ENCODE assay signal across 25 cellular contexts in genomic region chr3:95134693-95135375, GRCh38.
A peak's percentile ranks its signal among the peaks of the same experiment; 100 is the strongest.
DNase-seq lines count a peak whose midpoint lies in the region; ATAC-seq and TF ChIP-seq lines count a peak whose summit lies in the region.
"Had no signal": no experiment of that assay in that cellular context is flagged by ENCODE, and none has a peak within 500 bp of the region (broad histone marks: within the 10 kb centered on the region; RNA-seq: fewer than 3 reads in every experiment).

No MANE protein-coding gene starts in this region.

- no peak overlapping the region for H3K4me2 ChIP-seq in PC-9

- no peaks in the 10 kb centered on the region for H3K27me3 ChIP-seq in PC-9 (ENCODE audit: insufficient read depth, low read depth)
- H3K27me3 ChIP-seq: esophagus muscularis mucosa, pancreas, uterus had no signal

- H3K9me3 ChIP-seq in PC-9 (ENCODE audit: insufficient read depth, low read depth), result no peaks in the 10 kb centered on the region
- H3K9me3 ChIP-seq: esophagus muscularis mucosa, pancreas, uterus had no signal

- no peaks in the 10 kb centered on the region for H3K4me1 ChIP-seq in PC-9 (replicated peaks; ENCODE audit: insufficient read depth)
- H3K4me1 ChIP-seq: pancreas, uterus had no signal

- POLR2A ChIA-PET in PC-9 (lab: Charles Lee; ENCODE audit: unreplicated experiment), result no interaction called here

- H3K4me1 Mint-ChIP-seq in activated T-cell treated with anti-CD3 and anti-CD28 coated beads, Interleukin-2, amount 50 U/mL, for 24 hours (ENCODE audit: low read depth), result no peaks in the 10 kb centered on the region
- H3K4me1 Mint-ChIP-seq: activated CD4-positive, alpha-beta T cell treated with anti-CD3 and anti-CD28 coated beads for 36 hours; activated naive CD8-positive, alpha-beta T cell treated with anti-CD3 and anti-CD28 coated beads, Interleukin-2, amount 50 U/mL, for 24 hours; activated T-helper 17 cell treated with anti-CD3 and anti-CD28 coated beads, Interleukin-2, amount 50 U/mL, for 72 hours; CD4-positive, CD25-positive, alpha-beta regulatory T cell; central memory CD8-positive, alpha-beta T cell; immature natural killer cell; naive B cell had no signal

- CTCF ChIA-PET in PC-9 (lab: Charles Lee), result no interaction called here

- no peaks in the 10 kb centered on the region for H3K9me2 ChIP-seq in PC-9 (ENCODE audit: insufficient read depth)

- no peaks in the 10 kb centered on the region for H3K36me3 ChIP-seq in PC-9 (ENCODE audit: low read depth)
- H3K36me3 ChIP-seq: esophagus muscularis mucosa, pancreas, uterus had no signal

- in situ Hi-C loops in astrocyte of the spinal cord (cut with HindIII; ENCODE audit: low sequenced_read_pairs), result no loop called here

- no TSS peak for BruUV-seq in PC-9 (replicated peaks; lab: Mats Ljungman, UMichigan)

- H3K9me3 Mint-ChIP-seq in activated T-cell treated with anti-CD3 and anti-CD28 coated beads, Interleukin-2, amount 50 U/mL, for 24 hours, result peaks cover 4% of the 10 kb centered on the region

- no peaks in the 10 kb centered on the region for H3K36me3 Mint-ChIP-seq in activated T-cell treated with anti-CD3 and anti-CD28 coated beads, Interleukin-2, amount 50 U/mL, for 24 hours (ENCODE audit: low read depth)
- H3K36me3 Mint-ChIP-seq: CD4-positive, CD25-positive, alpha-beta regulatory T cell; immature natural killer cell; naive B cell had no signal

- no peak overlapping the region for H3K27ac ChIP-seq in PC-9
- H3K27ac ChIP-seq: esophagus muscularis mucosa, HL-60, pancreas, uterus had no signal

- H3F3A ChIP-seq in PC-9 (ENCODE audit: insufficient read depth, low read depth), result no peaks in the 10 kb centered on the region

- intact Hi-C loops in left ventricle myocardium superior (cut with micrococcal nuclease), result no loop called here
- intact Hi-C loops in PC-9 (cut with micrococcal nuclease; ENCODE audit: unreplicated experiment), result no loop called here

- TF ChIP-seq CTCF in astrocyte of the spinal cord (IDR thresholded peaks at IDR 0.05; ENCODE audit: low read depth, low read length) (no peak), retinal pigment epithelial cell (conservative IDR thresholded peaks at IDR 0.05; ENCODE audit: low read depth, low read length) (peak; percentile 37), PC-9 (conservative IDR thresholded peaks at IDR 0.05) (no peak)

- DNase-seq in HS-5 (ENCODE audit: low read depth) (peak; percentile 10), astrocyte of the spinal cord (ENCODE audit: low read depth, low spot score) (peak; percentile 12), left ventricle myocardium superior (no peak), retinal pigment epithelial cell (ENCODE audit: low read depth) (no peak), PC-9 (no peak), NCI-H446 (lab: John Stamatoyannopoulos, UW) (no peak)
- DNase-seq in activated T-cell treated with anti-CD3 and anti-CD28 coated beads, Interleukin-2, amount 50 U/mL, for 24 hours, result no peak
- DNase-seq: activated CD4-positive, alpha-beta T cell treated with anti-CD3 and anti-CD28 coated beads for 36 hours; activated naive CD8-positive, alpha-beta T cell treated with anti-CD3 and anti-CD28 coated beads, Interleukin-2, amount 50 U/mL, for 24 hours; CD4-positive, CD25-positive, alpha-beta regulatory T cell; DMS79; effector CD4-positive, alpha-beta T cell; immature natural killer cell; IMR-90; mammary epithelial cell; naive B cell; NCI-H187; NCI-H510A; pancreas; uterus had no signal

- H3K4me3 Mint-ChIP-seq in activated T-cell treated with anti-CD3 and anti-CD28 coated beads, Interleukin-2, amount 50 U/mL, for 24 hours, result no peak overlapping the region
- H3K4me3 Mint-ChIP-seq: activated CD4-positive, alpha-beta T cell treated with anti-CD3 and anti-CD28 coated beads for 36 hours; activated naive CD8-positive, alpha-beta T cell treated with anti-CD3 and anti-CD28 coated beads, Interleukin-2, amount 50 U/mL, for 24 hours; activated T-helper 17 cell treated with anti-CD3 and anti-CD28 coated beads, Interleukin-2, amount 50 U/mL, for 72 hours; CD4-positive, CD25-positive, alpha-beta regulatory T cell; central memory CD8-positive, alpha-beta T cell; immature natural killer cell; naive B cell had no signal

- H3K4me3 ChIP-seq in astrocyte of the spinal cord (ENCODE audit: low read depth, low read length), result no peak overlapping the region
- H3K4me3 ChIP-seq in retinal pigment epithelial cell (ENCODE audit: low read length), result no peak overlapping the region
- H3K4me3 ChIP-seq in PC-9, result no peak overlapping the region
- H3K4me3 ChIP-seq: esophagus muscularis mucosa, pancreas, uterus had no signal

- no peak overlapping the region for H2AFZ ChIP-seq in PC-9

- H3K79me2 ChIP-seq in PC-9 (ENCODE audit: low read depth), result no peaks in the 10 kb centered on the region

- no peaks in the 10 kb centered on the region for H4K20me1 ChIP-seq in PC-9 (ENCODE audit: insufficient read depth)

- H3K27me3 Mint-ChIP-seq in activated T-cell treated with anti-CD3 and anti-CD28 coated beads, Interleukin-2, amount 50 U/mL, for 24 hours, result no peaks in the 10 kb centered on the region
- H3K27me3 Mint-ChIP-seq: activated CD4-positive, alpha-beta T cell treated with anti-CD3 and anti-CD28 coated beads for 36 hours; activated naive CD8-positive, alpha-beta T cell treated with anti-CD3 and anti-CD28 coated beads, Interleukin-2, amount 50 U/mL, for 24 hours; activated T-helper 17 cell treated with anti-CD3 and anti-CD28 coated beads, Interleukin-2, amount 50 U/mL, for 72 hours; CD4-positive, CD25-positive, alpha-beta regulatory T cell; central memory CD8-positive, alpha-beta T cell; naive B cell had no signal

- H3K27ac Mint-ChIP-seq in activated T-cell treated with anti-CD3 and anti-CD28 coated beads, Interleukin-2, amount 50 U/mL, for 24 hours, result no peak overlapping the region
- H3K27ac Mint-ChIP-seq: activated CD4-positive, alpha-beta T cell treated with anti-CD3 and anti-CD28 coated beads for 36 hours; activated naive CD8-positive, alpha-beta T cell treated with anti-CD3 and anti-CD28 coated beads, Interleukin-2, amount 50 U/mL, for 24 hours; activated T-helper 17 cell treated with anti-CD3 and anti-CD28 coated beads, Interleukin-2, amount 50 U/mL, for 72 hours; CD4-positive, CD25-positive, alpha-beta regulatory T cell; immature natural killer cell had no signal

- ATAC-seq in left ventricle myocardium superior (peak; percentile 99), GM19455 (IDR thresholded peaks at IDR 0.05; ENCODE audit: unreplicated experiment) (no peak)
- ATAC-seq: activated CD4-positive, alpha-beta T cell treated with anti-CD3 and anti-CD28 coated beads for 36 hours; activated naive CD8-positive, alpha-beta T cell treated with anti-CD3 and anti-CD28 coated beads, Interleukin-2, amount 50 U/mL, for 24 hours; activated T-helper 17 cell treated with anti-CD3 and anti-CD28 coated beads, Interleukin-2, amount 50 U/mL, for 72 hours; pancreas had no signal

Comparison
In these comparisons a context has a peak if more than half of its experiments do, and no peak if none do; other contexts are left out.
1. DNase-seq: peak in HS-5 (single experiment) and astrocyte of the spinal cord (single experiment); none in left ventricle myocardium superior (single experiment), retinal pigment epithelial cell (single experiment), PC-9 (0 of 2), activated T-cell treated with anti-CD3 and anti-CD28 coated beads, Interleukin-2, amount 50 U/mL, for 24 hours (single experiment) and NCI-H446 (0 of 2).